ENCODE assay signal across 2 cellular contexts in genomic region chr15:47551559-47551958, GRCh38.
TF ChIP-seq lines count a peak whose summit lies in the region.

No MANE protein-coding gene starts in this region.

TF ChIP-seq in HepG2, 621 proteins besides CTCF, POLR2A, EP300 and RAD21 (continued from another document):
- TF ChIP-seq KAT7 (CRISPR knock-in tag; IDR thresholded peaks at IDR 0.05; ENCODE audit: borderline replicate concordance) = no peak

TF ChIP-seq in K562, 482 proteins besides CTCF, POLR2A, EP300 and RAD21 (continued from another document):
- TF ChIP-seq ZMIZ1 (IDR thresholded peaks at IDR 0.05; ENCODE audit: low read depth in 2 of 2, low read length in 2 of 2) = no peak
- TF ChIP-seq RAD51 (IDR thresholded peaks at IDR 0.05; ENCODE audit: borderline replicate concordance, low read depth) = 0 out of 2 replicates have a peak, but pooled peaks have one; percentile 15
- TF ChIP-seq TFE3 (CRISPR knock-in tag; IDR thresholded peaks at IDR 0.05) = peak; percentile 64
- TF ChIP-seq RBM14 (IDR thresholded peaks at IDR 0.05; ENCODE audit: borderline replicate concordance, insufficient read depth, low read depth, low read length) = no peak
TF ChIP-seq in K562: peak in this region for 2.
